ENCODE assay signal across 24 cellular contexts in the genomic region with DNA sequence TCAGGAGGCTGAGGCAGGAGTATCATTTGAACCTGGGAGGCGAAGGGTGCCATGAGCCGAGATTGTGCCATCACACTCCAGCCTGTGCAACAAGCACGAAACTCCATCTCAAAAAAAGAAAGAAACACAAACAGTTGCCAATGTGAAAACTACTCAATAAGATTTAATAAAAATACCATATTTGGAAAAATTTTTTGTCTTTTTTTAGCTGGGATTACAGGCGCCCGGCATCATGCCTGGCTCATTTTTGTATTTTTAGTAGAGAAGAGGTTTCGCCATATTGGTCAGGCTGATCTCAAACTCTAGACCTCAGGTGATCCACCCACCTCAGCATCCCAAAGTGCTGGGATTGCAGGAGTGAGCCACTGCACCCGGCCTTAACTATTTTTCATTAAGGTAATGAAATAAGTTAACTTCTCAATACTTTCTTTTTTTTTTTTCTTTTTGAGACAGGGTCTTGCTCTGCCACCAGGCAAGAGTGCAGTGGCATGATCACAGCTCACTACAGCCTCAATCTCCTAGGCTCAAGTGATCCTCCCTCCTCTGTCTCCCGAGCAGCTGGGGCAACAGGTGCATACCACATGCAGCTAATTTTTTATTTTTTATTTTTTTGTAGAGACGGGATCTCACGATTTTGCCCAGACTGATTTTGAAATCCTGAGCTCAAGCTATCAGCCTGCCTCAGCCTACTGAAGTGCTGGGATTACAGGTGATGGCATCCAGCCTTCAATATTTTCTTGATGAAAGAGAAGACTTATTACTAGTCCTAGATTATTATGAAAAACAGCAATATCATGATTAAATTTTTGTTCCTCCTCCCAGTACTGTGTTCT.
A peak's percentile ranks its signal among the peaks of the same experiment; 100 is the strongest.
DNase-seq lines count a peak whose midpoint lies in the region; ATAC-seq and TF ChIP-seq lines count a peak whose summit lies in the region.
"Had no signal": no experiment of that assay in that cellular context is flagged by ENCODE, and none has a peak within 500 bp of the region (broad histone marks: within the 10 kb centered on the region; RNA-seq: fewer than 3 reads in every experiment).

No MANE protein-coding gene starts in this region.

- H3K9me3 Mint-ChIP-seq in activated CD4-positive, alpha-beta T cell treated with anti-CD3 and anti-CD28 coated beads, Interleukin-2, amount 10 ng/mL, durations not matched to agents 24 days and 14 days = peaks cover 42% of the 10 kb centered on the region
- peaks cover 75% of the 10 kb centered on the region for H3K9me3 Mint-ChIP-seq in endodermal cell

- H3K4me3 ChIP-seq in endodermal cell (ENCODE audit: low read length) (peak overlapping the region; percentile 59), esophagus muscularis mucosa (no peak overlapping the region)
- H3K4me3 ChIP-seq: A549, BLaER1 had no signal

- H3K27me3 Mint-ChIP-seq in activated CD4-positive, alpha-beta T cell treated with anti-CD3 and anti-CD28 coated beads, Interleukin-2, amount 10 ng/mL, durations not matched to agents 24 days and 14 days = no peaks in the 10 kb centered on the region
- no peaks in the 10 kb centered on the region for H3K27me3 Mint-ChIP-seq in endodermal cell (ENCODE audit: insufficient read depth)
- H3K27me3 Mint-ChIP-seq: CD4-positive, alpha-beta memory T cell; CD4-positive, CD25-positive, alpha-beta regulatory T cell; CD8-positive, alpha-beta memory T cell had no signal

- no peak overlapping the region for H3K27ac Mint-ChIP-seq in activated CD4-positive, alpha-beta T cell treated with anti-CD3 and anti-CD28 coated beads, Interleukin-2, amount 10 ng/mL, durations not matched to agents 24 days and 14 days
- H3K27ac Mint-ChIP-seq in endodermal cell = no peak overlapping the region
- H3K27ac Mint-ChIP-seq: CD14-positive monocyte; CD4-positive, alpha-beta memory T cell; CD4-positive, CD25-positive, alpha-beta regulatory T cell; CD8-positive, alpha-beta memory T cell had no signal

- H3K9me3 ChIP-seq in endodermal cell (ENCODE audit: control insufficient read depth, low read length) (peaks cover 69% of the 10 kb centered on the region), esophagus muscularis mucosa (peaks cover 0 to 9% (median 2%) of the 10 kb centered on the region in 4 donors)

- H3K4me3 Mint-ChIP-seq in activated CD4-positive, alpha-beta T cell treated with anti-CD3 and anti-CD28 coated beads, Interleukin-2, amount 10 ng/mL, durations not matched to agents 24 days and 14 days = no peak overlapping the region
- H3K4me3 Mint-ChIP-seq in endodermal cell = no peak overlapping the region
- H3K4me3 Mint-ChIP-seq: CD14-positive monocyte; CD4-positive, alpha-beta memory T cell; CD8-positive, alpha-beta memory T cell had no signal

- no peak overlapping the region for H3K9ac ChIP-seq in endodermal cell (ENCODE audit: extremely low read depth, low read length, poor library complexity, severe bottlenecking)
- H3K9ac ChIP-seq: BLaER1 had no signal

- intact Hi-C loops in activated CD4-positive, alpha-beta T cell treated with anti-CD3 and anti-CD28 coated beads, Interleukin-2, amount 10 ng/mL, durations not matched to agents 24 days and 14 days (cut with micrococcal nuclease) = no loop called here
- intact Hi-C loops in esophagus muscularis mucosa (cut with DNase I) = no loop called here

- no peaks in the 10 kb centered on the region for H3K4me1 Mint-ChIP-seq in activated CD4-positive, alpha-beta T cell treated with anti-CD3 and anti-CD28 coated beads, Interleukin-2, amount 10 ng/mL, durations not matched to agents 24 days and 14 days
- H3K4me1 Mint-ChIP-seq in endodermal cell = no peaks in the 10 kb centered on the region
- H3K4me1 Mint-ChIP-seq: CD14-positive monocyte; CD4-positive, alpha-beta memory T cell; CD8-positive, alpha-beta memory T cell had no signal

- peaks cover 1% of the 10 kb centered on the region for H3K36me3 Mint-ChIP-seq in activated CD4-positive, alpha-beta T cell treated with anti-CD3 and anti-CD28 coated beads, Interleukin-2, amount 10 ng/mL, durations not matched to agents 24 days and 14 days (ENCODE audit: low read depth)
- H3K36me3 Mint-ChIP-seq in endodermal cell (ENCODE audit: low read depth) = peaks cover 7% of the 10 kb centered on the region
- H3K36me3 Mint-ChIP-seq: CD14-positive monocyte had no signal

- TF ChIP-seq POLR2A in esophagus muscularis mucosa (IDR thresholded peaks at IDR 0.05; ENCODE audit: low read depth) = no peak

- H3K4me1 ChIP-seq in endodermal cell (ENCODE audit: control insufficient read depth, insufficient read depth, low read length) (no peaks in the 10 kb centered on the region), esophagus muscularis mucosa (no peaks in the 10 kb centered on the region)
- H3K4me1 ChIP-seq: A549, BE2C, BLaER1 had no signal

- H3K27me3 ChIP-seq in endodermal cell (ENCODE audit: control insufficient read depth, insufficient read depth, low read length, poor library complexity, severe bottlenecking) (no peaks in the 10 kb centered on the region), esophagus muscularis mucosa (no peaks in the 10 kb centered on the region)
- H3K27me3 ChIP-seq: BE2C, BLaER1 had no signal

- 66 to 72% methylated on average over 9 to 10 of the region's 10 CpGs for WGBS in endodermal cell (ENCODE audit: insufficient coverage in 1 of 2, insufficient read length in 1 of 2), 2 experiments
- WGBS in esophagus muscularis mucosa = 70% methylated on average over 10 of the region's 10 CpGs

- no peak for TF ChIP-seq CTCF in endodermal cell (conservative IDR thresholded peaks at IDR 0.05)
- no peak for TF ChIP-seq CTCF in esophagus muscularis mucosa (IDR thresholded peaks at IDR 0.05)

- no peaks in the 10 kb centered on the region for H3K36me3 ChIP-seq in endodermal cell (ENCODE audit: control insufficient read depth, insufficient read depth, low read length)
- no peaks in the 10 kb centered on the region for H3K36me3 ChIP-seq in esophagus muscularis mucosa
- H3K36me3 ChIP-seq: BE2C, BLaER1 had no signal

- ATAC-seq in GM21447 (IDR thresholded peaks at IDR 0.05; ENCODE audit: unreplicated experiment) (no peak), GM19351 (IDR thresholded peaks at IDR 0.05; ENCODE audit: unreplicated experiment) (no peak), HG03469 (IDR thresholded peaks at IDR 0.05; ENCODE audit: unreplicated experiment) (no peak)
- ATAC-seq: A549 had no signal

- DNase-seq in activated CD4-positive, alpha-beta T cell treated with anti-CD3 and anti-CD28 coated beads, Interleukin-2, amount 10 ng/mL, durations not matched to agents 24 days and 14 days = peak; percentile 52
- DNase-seq in activated CD4-positive, alpha-beta T cell treated with anti-CD3 and anti-CD28 coated beads, Interleukin-2, amount 50 U/mL, for 48 hours = no peak
- DNase-seq in endodermal cell (no peak), esophagus muscularis mucosa (ENCODE audit: extremely low spot score) (peak; percentile 90)
- DNase-seq: BE2C; C1 segment of cervical spinal cord; CD4-positive, alpha-beta memory T cell; CD4-positive, CD25-positive, alpha-beta regulatory T cell; CD8-positive, alpha-beta memory T cell; COR-L47; DMS 273 treated with DMSO at 0.1 percent for 48 hours; DMS153; DMS53; DMS79; DND-41; EL; GDM1 had no signal

- no peak for TF ChIP-seq EP300 in esophagus muscularis mucosa (IDR thresholded peaks at IDR 0.05)

- H3K27ac ChIP-seq in endodermal cell (ENCODE audit: low read depth, low read length) (no peak overlapping the region), esophagus muscularis mucosa (replicated peaks in 1 of 4) (no peak overlapping the region)
- H3K27ac ChIP-seq: 22Rv1, A549, BLaER1 had no signal

Comparison
In these comparisons a context has a peak if more than half of its experiments do, and no peak if none do; other contexts are left out.
1. DNase-seq: peak in activated CD4-positive, alpha-beta T cell treated with anti-CD3 and anti-CD28 coated beads, Interleukin-2, amount 10 ng/mL, durations not matched to agents 24 days and 14 days (single experiment) and esophagus muscularis mucosa (single experiment); none in activated CD4-positive, alpha-beta T cell treated with anti-CD3 and anti-CD28 coated beads, Interleukin-2, amount 50 U/mL, for 48 hours (0 of 2) and endodermal cell (single experiment).